ENCODE assay signal across 8 cellular contexts in the genomic region with DNA sequence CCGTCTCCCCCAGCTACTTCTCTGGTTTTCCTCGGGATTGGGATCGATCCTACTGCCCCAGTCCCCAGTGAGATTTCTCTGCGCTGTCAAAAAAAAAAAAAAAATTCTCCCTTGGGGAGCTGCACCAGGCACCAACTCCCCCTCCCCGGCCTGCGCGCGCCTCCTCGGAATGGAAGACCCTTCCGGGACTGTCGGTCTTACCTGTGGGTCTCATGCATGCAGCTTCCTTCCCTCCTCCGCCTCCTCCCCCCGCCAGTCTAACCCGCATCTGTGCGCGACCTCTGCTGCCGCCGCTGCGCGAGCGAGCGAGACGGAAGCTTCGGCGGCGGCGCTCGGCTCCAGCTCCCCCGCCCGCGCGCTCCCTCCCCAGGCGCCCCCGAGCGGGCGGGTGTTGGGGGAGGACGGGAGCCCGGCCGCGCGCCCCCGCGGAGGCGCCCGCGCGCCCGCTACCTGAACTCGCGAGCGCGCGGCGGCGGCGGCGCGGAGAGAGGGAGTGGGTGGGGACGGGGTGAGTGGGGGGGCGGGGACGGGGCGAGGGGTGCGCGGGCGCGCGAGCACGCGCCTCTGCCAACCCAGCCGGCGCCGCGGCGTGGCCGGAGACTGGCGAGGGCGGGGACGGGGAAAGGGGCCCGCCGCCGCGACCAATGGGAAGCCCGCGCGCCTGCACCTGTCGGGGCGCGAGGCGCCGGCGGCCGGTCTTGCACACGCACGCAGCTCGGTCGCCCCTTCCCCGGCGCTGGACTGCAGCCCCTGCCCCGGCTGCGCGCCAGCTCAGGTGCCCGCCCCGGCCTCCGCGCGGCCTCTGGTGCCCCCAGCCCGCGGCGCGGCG. TPM values are rescaled to one million over a fixed set of nuclear protein-coding genes. Genes with fewer than 3 reads are reported as not detected.
DNase-seq lines count a peak whose midpoint lies in the region; ATAC-seq and TF ChIP-seq lines count a peak whose summit lies in the region.

A gene with protein sequence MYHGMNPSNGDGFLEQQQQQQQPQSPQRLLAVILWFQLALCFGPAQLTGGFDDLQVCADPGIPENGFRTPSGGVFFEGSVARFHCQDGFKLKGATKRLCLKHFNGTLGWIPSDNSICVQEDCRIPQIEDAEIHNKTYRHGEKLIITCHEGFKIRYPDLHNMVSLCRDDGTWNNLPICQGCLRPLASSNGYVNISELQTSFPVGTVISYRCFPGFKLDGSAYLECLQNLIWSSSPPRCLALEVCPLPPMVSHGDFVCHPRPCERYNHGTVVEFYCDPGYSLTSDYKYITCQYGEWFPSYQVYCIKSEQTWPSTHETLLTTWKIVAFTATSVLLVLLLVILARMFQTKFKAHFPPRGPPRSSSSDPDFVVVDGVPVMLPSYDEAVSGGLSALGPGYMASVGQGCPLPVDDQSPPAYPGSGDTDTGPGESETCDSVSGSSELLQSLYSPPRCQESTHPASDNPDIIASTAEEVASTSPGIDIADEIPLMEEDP (minus strand): TSS at position 321 of the 829 bp plus-strand sequence. CDS start 751 bp downstream, outside the sequence.

- H3K9me2 ChIP-seq in PC-3 (replicated peaks; ENCODE audit: low read length): no peaks in the 10 kb centered on the region

- POLR2A ChIA-PET in PC-3 (lab: Charles Lee; ENCODE audit: unreplicated experiment): no interaction called here

- no peak for TF ChIP-seq POLR2A in heart left ventricle (IDR thresholded peaks at IDR 0.05)
- no peak for TF ChIP-seq POLR2A in tibial nerve (IDR thresholded peaks at IDR 0.05)

- intact Hi-C loops in PC-3 (cut with micrococcal nuclease): no loop called here
- intact Hi-C loops in heart left ventricle (cut with DNase I): loop anchor here in 3 of 10 donors (2.0 to 5.0 kb wide), 5 partner anchors 132 to 232 kb away; partner anchors contain the start of gene TLR5 (in 2 of the 3)
- intact Hi-C loops in posterior cingulate gyrus (cut with DNase I): no loop called here

- no peaks in the 10 kb centered on the region for H3F3A ChIP-seq in PC-3 (ENCODE audit: low read length, unreplicated experiment)

- TF ChIP-seq CTCF in GM06990 (IDR thresholded peaks at IDR 0.05; ENCODE audit: insufficient read depth, low read length, poor library complexity, severe bottlenecking) (no peak), HL-60 (IDR thresholded peaks at IDR 0.05; ENCODE audit: insufficient read depth, low read length) (no peak), PC-3 (conservative IDR thresholded peaks at IDR 0.05; ENCODE audit: low read depth, low read length) (no peak), heart left ventricle (IDR thresholded peaks at IDR 0.05) (no peak), tibial nerve (IDR thresholded peaks at IDR 0.05) (no peak)

- H3K27ac ChIP-seq in HL-60 (replicated peaks) (no peak within 1 kb of the TSS), PC-3 (ENCODE audit: low read length) (no peak within 1 kb of the TSS), heart left ventricle (peak within 1 kb of the TSS in 4 of 12 donors; percentile 29 to 48 (median 47)), tibial nerve (no peak within 1 kb of the TSS)

- H3K79me2 ChIP-seq in PC-3 (ENCODE audit: low read length): no peaks in the 10 kb centered on the region

- ATAC-seq in PC-3 (peak; percentile 62), heart left ventricle (peak in 3 of 4 donors; percentile 71 to 87 (median 80)), HG03457 (IDR thresholded peaks at IDR 0.05; ENCODE audit: unreplicated experiment) (no peak)

- peak; percentile 52 for DNase-seq in GM06990 (ENCODE audit: extremely low read depth, insufficient read length)
- DNase-seq in HL-60 (ENCODE audit: low read depth in 1 of 2, low spot score in 1 of 2): peak in 1 of 2 experiments; percentile 20
- DNase-seq in PC-3: peak; percentile 21
- DNase-seq in activated gamma-delta T cell treated with anti-CD3 and anti-CD28 coated beads, Interleukin-2, amount 50 U/mL, for 16 hours (ENCODE audit: low read depth): peak; percentile 27
- peak in 3 of 5 donors; percentile 29 to 67 (median 51) for DNase-seq in heart left ventricle
- peak in 9 of 10 donors; percentile 26 to 92 (median 57) for DNase-seq in posterior cingulate gyrus
- no peak for DNase-seq in tibial nerve (ENCODE audit: low spot score in 2 of 2)

- H3K27me3 ChIP-seq in GM06990 (replicated peaks; ENCODE audit: control insufficient read depth, insufficient read depth, low read length) (peaks cover 1% of the 10 kb centered on the region; the same call in 1 of the 2 replicates), HL-60 (ENCODE audit: insufficient read depth, poor library complexity, severe bottlenecking) (peaks cover 36% of the 10 kb centered on the region), PC-3 (ENCODE audit: low read length) (peaks cover 66% of the 10 kb centered on the region), heart left ventricle (peaks cover 0 to 55% (median 4%) of the 10 kb centered on the region in 9 donors), tibial nerve (peaks cover 0 to 56% of the 10 kb centered on the region in 2 donors)

- peaks cover 13% of the 10 kb centered on the region for H3K4me1 ChIP-seq in PC-3 (ENCODE audit: insufficient read depth, low read length)
- peaks cover 0 to 25% (median 15%) of the 10 kb centered on the region in 12 donors for H3K4me1 ChIP-seq in heart left ventricle
- H3K4me1 ChIP-seq in tibial nerve: peaks cover 0 to 26% (median 11%) of the 10 kb centered on the region in 4 donors

- peak within 1 kb of the TSS; percentile 96 for H3K4me2 ChIP-seq in PC-3 (ENCODE audit: low read length)

- TF ChIP-seq EP300 in tibial nerve (IDR thresholded peaks at IDR 0.05): no peak

- peak within 1 kb of the TSS; percentile 72 for H2AFZ ChIP-seq in PC-3 (ENCODE audit: low read length)

- H3K4me3 ChIP-seq in GM06990 (replicated peaks; ENCODE audit: low read depth, low read length) (peak within 1 kb of the TSS; percentile 38), HL-60 (replicated peaks; ENCODE audit: insufficient read depth, low read length) (peak within 1 kb of the TSS; percentile 40), PC-3 (ENCODE audit: low read length) (peak within 1 kb of the TSS; percentile 74), heart left ventricle (peak within 1 kb of the TSS; percentile 39 to 77 (median 54)), tibial nerve (peak within 1 kb of the TSS; percentile 15 to 57 (median 34))

- CTCF ChIA-PET in PC-3 (lab: Charles Lee): interaction anchor here (0.7 to 1.1 kb wide), 2 partner anchors 11 to 230 kb away, joined by 5 to 8 read pairs; no protein-coding TSS in a partner anchor

- no peaks in the 10 kb centered on the region for H4K20me1 ChIP-seq in PC-3 (ENCODE audit: low read length)

- no peak within 1 kb of the TSS for H3K9ac ChIP-seq in PC-3 (ENCODE audit: low read length)

- BruUV-seq in PC-3 (replicated peaks; lab: Mats Ljungman, UMichigan): no TSS peak

- H3K9me3 ChIP-seq in PC-3 (ENCODE audit: low read length) (no peaks in the 10 kb centered on the region), heart left ventricle (no peaks in the 10 kb centered on the region), tibial nerve (no peaks in the 10 kb centered on the region)

- H3K36me3 ChIP-seq in GM06990 (ENCODE audit: control insufficient read depth, insufficient read depth, low read length) (no peaks in the 10 kb centered on the region), PC-3 (ENCODE audit: low read depth, low read length) (no peaks in the 10 kb centered on the region), heart left ventricle (no peaks in the 10 kb centered on the region), tibial nerve (no peaks in the 10 kb centered on the region)

- 0 to 1% (median 1%) methylated on average over 23 to 111 of the region's 111 CpGs for WGBS in heart left ventricle, 4 donors
- 1 to 2% methylated on average over 17 to 20 of the region's 111 CpGs for WGBS in tibial nerve, 2 donors

RNA-seq across cellular contexts. Expression of the gene that starts here (rescaled TPM):
- 1.3 and 5.2 TPM in 2 replicates for total RNA-seq in PC-3 (2014; rRNA removed)
- 10 to 100 TPM in 1 of 9 donors, 1 to 10 TPM in 8; 1.4 to 27.2 (median 2.4) TPM for total RNA-seq in heart left ventricle
- polyA plus RNA-seq in heart left ventricle: 1 to 10 TPM in 1 of 2 donors, under 1 TPM in 1; 0.40 to 5.0 TPM
- total RNA-seq in tibial nerve: not detected

Comparison
In these comparisons a context has a peak if more than half of its experiments do, and no peak if none do; other contexts are left out.
1. DNase-seq: peak in GM06990 (single experiment), PC-3 (single experiment), activated gamma-delta T cell treated with anti-CD3 and anti-CD28 coated beads, Interleukin-2, amount 50 U/mL, for 16 hours (single experiment), heart left ventricle (3 of 5) and posterior cingulate gyrus (9 of 10); none in tibial nerve (0 of 2).
2. Peak in every context shown above with its lines, with median percentiles within 50 percentile points of each other: H3K4me3 ChIP-seq.